36 cellular contexts compared by ENCODE assay signal in the genomic region with DNA sequence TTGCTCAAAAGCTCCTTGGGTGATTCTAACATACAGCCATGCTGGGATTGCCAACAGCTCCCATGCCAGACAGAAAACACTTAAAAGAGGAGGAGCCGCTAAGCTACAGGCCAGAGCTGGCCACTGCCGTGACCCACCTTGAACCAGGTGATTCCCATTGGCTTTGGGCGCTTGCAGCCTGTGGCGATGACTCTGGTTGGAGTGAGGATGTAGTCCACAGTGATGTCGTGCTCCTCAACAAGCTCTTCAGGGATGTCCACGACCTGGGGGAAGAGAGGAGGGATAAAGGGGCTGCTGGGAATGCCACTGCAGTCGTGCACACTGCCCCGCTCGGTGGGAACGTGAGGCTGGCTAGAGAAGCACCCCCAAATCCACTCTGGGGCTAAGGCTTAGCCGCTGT. TPM values are rescaled to one million over a fixed set of nuclear protein-coding genes. Genes with fewer than 3 reads are reported as not detected.
"Had no signal": no experiment of that assay in that cellular context is flagged by ENCODE, and none has a peak within 500 bp of the region (broad histone marks: within the 10 kb centered on the region; RNA-seq: fewer than 3 reads in every experiment).

No MANE protein-coding gene starts in this region.

- ATAC-seq: activated CD4-positive, alpha-beta T cell treated with anti-CD3 and anti-CD28 coated beads for 36 hours; activated CD4-positive, CD25-positive, alpha-beta regulatory T cell treated with anti-CD3 and anti-CD28 coated beads, Interleukin-2, amount 50 U/mL, for 24 hours; activated CD8-positive, alpha-beta memory T cell treated with anti-CD3 and anti-CD28 coated beads, Interleukin-2, amount 10 ng/mL, durations not matched to agents 7 days and 5 days; activated CD8-positive, alpha-beta T cell treated with anti-CD3 and anti-CD28 coated beads, Interleukin-2, amount 10 ng/mL, durations not matched to agents 7 days and 5 days; activated naive CD4-positive, alpha-beta T cell treated with anti-CD3 and anti-CD28 coated beads, Interleukin-2, amount 50 U/mL, for 72 hours; activated T-cell treated with anti-CD3 and anti-CD28 coated beads, Interleukin-2, amount 50 U/mL, for 4 hours; activated T-cell treated with anti-CD3 and anti-CD28 coated beads, Interleukin-2, amount 50 U/mL, for 72 hours; activated T-helper 17 cell treated with anti-CD3 and anti-CD28 coated beads, Interleukin-2, amount 50 U/mL, for 72 hours; body of pancreas; WTC11 had no signal

- H3K4me3 ChIP-seq: adrenal gland, body of pancreas, breast epithelium had no signal

- H3K4me1 ChIP-seq: adrenal gland, body of pancreas, breast epithelium had no signal

- H3K27me3 ChIP-seq: adrenal gland, body of pancreas, brain microvascular endothelial cell, breast epithelium had no signal

- H3K9me3 ChIP-seq: adrenal gland, body of pancreas, breast epithelium had no signal

- FAIRE-seq: astrocyte had no signal

- DNase-seq: activated CD4-positive, alpha-beta memory T cell treated with anti-CD3 and anti-CD28 coated beads, Interleukin-2, amount 10 ng/mL, durations not matched to agents 7 days and 5 days; activated CD4-positive, alpha-beta T cell treated with anti-CD3 and anti-CD28 coated beads for 1 hour; activated CD4-positive, alpha-beta T cell treated with anti-CD3 and anti-CD28 coated beads for 36 hours; activated CD4-positive, alpha-beta T cell treated with anti-CD3 and anti-CD28 coated beads for 48 hours; activated CD4-positive, alpha-beta T cell treated with anti-CD3 and anti-CD28 coated beads, Interleukin-2, amount 10 ng/mL, durations not matched to agents 7 days and 5 days; activated CD4-positive, alpha-beta T cell treated with anti-CD3 and anti-CD28 coated beads, Interleukin-2, amount 50 U/mL, for 48 hours; activated CD4-positive, CD25-positive, alpha-beta regulatory T cell; activated CD8-positive, alpha-beta memory T cell treated with anti-CD3 and anti-CD28 coated beads for 24 hours; activated CD8-positive, alpha-beta memory T cell treated with anti-CD3 and anti-CD28 coated beads, Interleukin-2, amount 10 ng/mL, durations not matched to agents 7 days and 5 days; activated CD8-positive, alpha-beta memory T cell treated with anti-CD3 and anti-CD28 coated beads, Interleukin-2, amount 50 U/mL, for 48 hours; activated CD8-positive, alpha-beta T cell treated with anti-CD3 and anti-CD28 coated beads, Interleukin-2, amount 10 ng/mL, durations not matched to agents 7 days and 5 days; activated effector memory CD4-positive, alpha-beta T cell treated with anti-CD3 and anti-CD28 coated beads, Interleukin-2, amount 50 U/mL, for 16 hours; activated gamma-delta T cell treated with Interleukin-2 at 50 U/mL for 16 hours; activated naive CD4-positive, alpha-beta T cell; activated naive CD4-positive, alpha-beta T cell treated with anti-CD3 and anti-CD28 coated beads for 36 hours; activated naive CD4-positive, alpha-beta T cell treated with anti-CD3 and anti-CD28 coated beads, Interleukin-2, amount 50 U/mL, for 16 hours; activated naive CD8-positive, alpha-beta T cell treated with anti-CD3 and anti-CD28 coated beads for 36 hours; activated T-cell treated with anti-CD3 and anti-CD28 coated beads, Interleukin-2, amount 50 U/mL, for 1 hour; activated T-cell treated with anti-CD3 and anti-CD28 coated beads, Interleukin-2, amount 50 U/mL, for 4 hours; activated T-cell treated with anti-CD3 and anti-CD28 coated beads, Interleukin-2, amount 50 U/mL, for 72 hours; adrenal gland; amniotic stem cell; body of pancreas; brain microvascular endothelial cell; central memory CD4-positive, alpha-beta T cell; T-helper 1 cell; T-helper 2 cell; T-helper 9 cell; WERI-Rb-1 had no signal

- H3K36me3 ChIP-seq: WERI-Rb-1 had no signal

- H3K27ac ChIP-seq: adrenal gland, body of pancreas, brain microvascular endothelial cell, breast epithelium, WERI-Rb-1 had no signal

RNA-seq across cellular contexts. Expression of a gene that starts 25.1 kb away (rescaled TPM):
- total RNA-seq: activated CD4-positive, alpha-beta memory T cell treated with anti-CD3 and anti-CD28 coated beads, Interleukin-2, amount 10 ng/mL, durations not matched to agents 7 days and 5 days; activated CD4-positive, alpha-beta T cell treated with anti-CD3 and anti-CD28 coated beads for 36 hours; activated CD4-positive, alpha-beta T cell treated with anti-CD3 and anti-CD28 coated beads, Interleukin-2, amount 10 ng/mL, durations not matched to agents 7 days and 5 days; activated CD8-positive, alpha-beta memory T cell treated with anti-CD3 and anti-CD28 coated beads, Interleukin-2, amount 10 ng/mL, durations not matched to agents 7 days and 5 days; activated CD8-positive, alpha-beta T cell treated with anti-CD3 and anti-CD28 coated beads, Interleukin-2, amount 10 ng/mL, durations not matched to agents 7 days and 5 days; activated naive CD4-positive, alpha-beta T cell treated with anti-CD3 and anti-CD28 coated beads for 36 hours; activated naive CD4-positive, alpha-beta T cell treated with anti-CD3 and anti-CD28 coated beads, Interleukin-2, amount 50 U/mL, for 72 hours; activated naive CD8-positive, alpha-beta T cell treated with anti-CD3 and anti-CD28 coated beads for 36 hours; activated T-cell treated with anti-CD3 and anti-CD28 coated beads, Interleukin-2, amount 50 U/mL, for 4 hours; activated T-cell treated with anti-CD3 and anti-CD28 coated beads, Interleukin-2, amount 50 U/mL, for 72 hours; activated T-helper 1 cell treated with anti-CD3 and anti-CD28 coated beads, Interleukin-12 subunit alpha, Interleukin-12 subunit beta, Interleukin-2, Interleukin-4 antibody, amounts not matched to agents 30 ng/mL and 10 ng/mL and 1 ng/mL, durations not matched to agents 14 hours and 24 hours and 36 hours; activated T-helper 17 cell treated with anti-CD3 and anti-CD28 coated beads, Interleukin-2, amount 50 U/mL, for 72 hours had no signal

RNA-seq across cellular contexts. Expression of a gene that starts 31.2 kb away (rescaled TPM):
- total RNA-seq: activated CD4-positive, alpha-beta memory T cell treated with anti-CD3 and anti-CD28 coated beads, Interleukin-2, amount 10 ng/mL, durations not matched to agents 7 days and 5 days; activated CD4-positive, alpha-beta T cell treated with anti-CD3 and anti-CD28 coated beads for 36 hours; activated CD4-positive, alpha-beta T cell treated with anti-CD3 and anti-CD28 coated beads, Interleukin-2, amount 10 ng/mL, durations not matched to agents 7 days and 5 days; activated CD8-positive, alpha-beta memory T cell treated with anti-CD3 and anti-CD28 coated beads, Interleukin-2, amount 10 ng/mL, durations not matched to agents 7 days and 5 days; activated CD8-positive, alpha-beta T cell treated with anti-CD3 and anti-CD28 coated beads, Interleukin-2, amount 10 ng/mL, durations not matched to agents 7 days and 5 days; activated naive CD4-positive, alpha-beta T cell treated with anti-CD3 and anti-CD28 coated beads for 36 hours; activated naive CD4-positive, alpha-beta T cell treated with anti-CD3 and anti-CD28 coated beads, Interleukin-2, amount 50 U/mL, for 72 hours; activated naive CD8-positive, alpha-beta T cell treated with anti-CD3 and anti-CD28 coated beads for 36 hours; activated T-cell treated with anti-CD3 and anti-CD28 coated beads, Interleukin-2, amount 50 U/mL, for 72 hours; activated T-helper 1 cell treated with anti-CD3 and anti-CD28 coated beads, Interleukin-12 subunit alpha, Interleukin-12 subunit beta, Interleukin-2, Interleukin-4 antibody, amounts not matched to agents 30 ng/mL and 10 ng/mL and 1 ng/mL, durations not matched to agents 14 hours and 24 hours and 36 hours; activated T-helper 17 cell treated with anti-CD3 and anti-CD28 coated beads, Interleukin-2, amount 50 U/mL, for 72 hours; WTC11 had no signal

RNA-seq across cellular contexts. Expression of a gene that starts 36.8 kb away (rescaled TPM):
- total RNA-seq: activated CD4-positive, alpha-beta memory T cell treated with anti-CD3 and anti-CD28 coated beads, Interleukin-2, amount 10 ng/mL, durations not matched to agents 7 days and 5 days; activated CD4-positive, alpha-beta T cell treated with anti-CD3 and anti-CD28 coated beads for 36 hours; activated CD4-positive, alpha-beta T cell treated with anti-CD3 and anti-CD28 coated beads, Interleukin-2, amount 10 ng/mL, durations not matched to agents 7 days and 5 days; activated CD8-positive, alpha-beta memory T cell treated with anti-CD3 and anti-CD28 coated beads, Interleukin-2, amount 10 ng/mL, durations not matched to agents 7 days and 5 days; activated CD8-positive, alpha-beta T cell treated with anti-CD3 and anti-CD28 coated beads, Interleukin-2, amount 10 ng/mL, durations not matched to agents 7 days and 5 days; activated naive CD4-positive, alpha-beta T cell treated with anti-CD3 and anti-CD28 coated beads for 36 hours; activated naive CD4-positive, alpha-beta T cell treated with anti-CD3 and anti-CD28 coated beads, Interleukin-2, amount 50 U/mL, for 72 hours; activated naive CD8-positive, alpha-beta T cell treated with anti-CD3 and anti-CD28 coated beads for 36 hours; activated T-cell treated with anti-CD3 and anti-CD28 coated beads, Interleukin-2, amount 50 U/mL, for 4 hours; activated T-helper 1 cell treated with anti-CD3 and anti-CD28 coated beads, Interleukin-12 subunit alpha, Interleukin-12 subunit beta, Interleukin-2, Interleukin-4 antibody, amounts not matched to agents 30 ng/mL and 10 ng/mL and 1 ng/mL, durations not matched to agents 14 hours and 24 hours and 36 hours; activated T-helper 17 cell treated with anti-CD3 and anti-CD28 coated beads, Interleukin-2, amount 50 U/mL, for 72 hours had no signal
